ENCODE assay signal across 8 cellular contexts in genomic region chr14:69346710-69347109, GRCh38. TPM values are rescaled to one million over a fixed set of nuclear protein-coding genes. Genes with fewer than 3 reads are reported as not detected.
DNase-seq lines count a peak whose midpoint lies in the region; ATAC-seq, FAIRE-seq and TF ChIP-seq lines count a peak whose summit lies in the region.

No MANE protein-coding gene starts in this region.

- H3K4me3 Mint-ChIP-seq in HFFc6: no peak overlapping the region

- H3K27me3 ChIP-seq in body of pancreas: no peaks in the 10 kb centered on the region

- peak; percentile 46 for TF ChIP-seq CTCF in D721Med (IDR thresholded peaks at IDR 0.05; ENCODE audit: insufficient read depth, missing control alignments)
- peak; percentile 79 for TF ChIP-seq CTCF in HFFc6 (IDR thresholded peaks at IDR 0.05)
- peak; percentile 27 to 48 (median 34) for TF ChIP-seq CTCF in body of pancreas (IDR thresholded peaks at IDR 0.05)

- H3K36me3 Mint-ChIP-seq in HFFc6 (ENCODE audit: low read depth): no peaks in the 10 kb centered on the region

- no peak overlapping the region for H3K27ac ChIP-seq in body of pancreas

- H3K27ac Mint-ChIP-seq in HFFc6: no peak overlapping the region

- H3K4me3 ChIP-seq in body of pancreas: no peak overlapping the region

- ATAC-seq in body of pancreas (no peak), GM21447 (IDR thresholded peaks at IDR 0.05; ENCODE audit: unreplicated experiment) (no peak), HG03571 (IDR thresholded peaks at IDR 0.05; ENCODE audit: unreplicated experiment) (no peak), HG03159 (IDR thresholded peaks at IDR 0.05; ENCODE audit: unreplicated experiment) (no peak)

- intact Hi-C loops in body of pancreas (cut with DNase I): no loop called here

- H3K4me1 ChIP-seq in body of pancreas: peaks cover 19% of the 10 kb centered on the region

- 24 to 37% methylated on average over 3 to 9 of the region's 9 CpGs for WGBS in body of pancreas, 2 donors

- H3K9me3 ChIP-seq in body of pancreas: no peaks in the 10 kb centered on the region

- no peaks in the 10 kb centered on the region for H3K9me3 Mint-ChIP-seq in HFFc6

- DNase-seq in D721Med (ENCODE audit: insufficient read length, low spot score) (no peak), HFFc6 (no peak), body of pancreas (peak; percentile 18 to 47 (median 33)), lung microvascular endothelial cell (ENCODE audit: low read depth in 2 of 2) (peak; percentile 34 to 48), NCI-H446 (lab: John Stamatoyannopoulos, UW) (no peak)

- no peak for TF ChIP-seq POLR2A in body of pancreas (IDR thresholded peaks at IDR 0.05)

- no peaks in the 10 kb centered on the region for H3K4me1 Mint-ChIP-seq in HFFc6 (ENCODE audit: low read depth)

- no peaks in the 10 kb centered on the region for H3K36me3 ChIP-seq in body of pancreas (replicated peaks in 1 of 2; ENCODE audit: insufficient read depth in 1 of 2, low read depth in 2 of 2)

- H3K27me3 Mint-ChIP-seq in HFFc6 (ENCODE audit: insufficient read depth): peaks cover 29% of the 10 kb centered on the region

- no peak for FAIRE-seq in D721Med (lab: Jason Lieb, UNC)

RNA-seq across cellular contexts. Expression of gene ERH, which starts 51.4 kb away (rescaled TPM):
- total RNA-seq in HFFc6 (2021; fragmentation: NEBNext Ultra II Directional; extraction: Animal tissue kit (Norgen Biotek cat#: 25700)): 100 to 1,000 TPM; 221 to 287 (median 268) TPM
- total RNA-seq in body of pancreas: 10 to 100 TPM; 35.5 to 64.6 TPM
- total RNA-seq in lung microvascular endothelial cell: 222 and 226 TPM in 2 replicates

RNA-seq across cellular contexts. Expression of gene SLC39A9, which starts 51.8 kb away (rescaled TPM):
- total RNA-seq in HFFc6 (2021; fragmentation: NEBNext Ultra II Directional; extraction: Animal tissue kit (Norgen Biotek cat#: 25700)): 10 to 100 TPM; 58.8 to 88.5 (median 73.3) TPM
- total RNA-seq in body of pancreas (10 to 100 TPM; 36.3 to 38.2 TPM), lung microvascular endothelial cell (77.4 and 117 TPM in 2 replicates)

Comparison
In these comparisons a context has a peak if more than half of its experiments do, and no peak if none do; other contexts are left out.
1. DNase-seq: peak in body of pancreas (4 of 4) and lung microvascular endothelial cell (2 of 2); none in D721Med (single experiment), HFFc6 (single experiment) and NCI-H446 (0 of 2).
2. Peak in every context shown above with its lines, with median percentiles within 50 percentile points of each other: CTCF ChIP-seq.